ENCODE assay signal across 14 cellular contexts in the genomic region with DNA sequence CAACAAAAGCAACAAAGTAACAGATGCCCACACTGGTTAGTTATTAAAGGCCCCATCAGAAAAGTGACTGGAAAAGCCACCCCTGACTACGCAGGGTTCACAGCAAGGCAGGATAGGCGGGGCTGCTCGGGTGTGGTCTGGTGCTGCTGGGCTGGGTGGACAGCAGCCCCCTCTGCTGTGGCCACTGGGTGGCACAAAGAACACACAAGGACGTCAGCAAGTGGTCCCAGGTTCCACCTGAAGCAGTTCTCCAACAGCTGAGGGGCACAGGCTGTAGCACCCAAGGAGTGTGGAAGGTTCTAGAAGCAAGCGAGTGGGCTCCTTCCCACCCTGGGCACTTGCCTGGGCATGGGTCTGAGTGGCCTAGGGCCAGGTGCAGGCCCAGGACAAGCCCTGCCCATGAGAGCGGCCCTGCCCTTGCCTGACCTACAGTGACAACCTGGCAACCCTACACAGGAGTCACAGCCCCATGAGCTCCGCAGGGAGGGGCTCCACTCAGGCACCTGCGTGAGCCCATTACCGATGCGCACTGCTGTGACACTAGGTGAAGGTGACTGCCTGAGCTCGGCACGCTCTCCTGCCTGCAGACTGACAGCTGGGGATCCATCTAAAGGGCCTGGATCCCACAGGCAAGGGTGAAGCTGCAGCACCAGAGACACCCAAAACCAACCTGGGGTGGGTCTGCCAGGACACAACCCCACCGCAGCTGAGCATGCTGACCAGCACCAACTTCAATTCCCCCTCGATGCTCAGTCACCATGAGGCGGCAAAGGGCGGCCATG.
"Had no signal": no experiment of that assay in that cellular context is flagged by ENCODE, and none has a peak within 500 bp of the region (broad histone marks: within the 10 kb centered on the region; RNA-seq: fewer than 3 reads in every experiment).

No MANE protein-coding gene starts in this region.

- H3K27ac Mint-ChIP-seq: activated naive CD8-positive, alpha-beta T cell treated with anti-CD3 and anti-CD28 coated beads for 36 hours; mesothelial cell of epicardium; progenitor cell of endocrine pancreas; type B pancreatic cell had no signal

- DNase-seq: activated CD4-positive, CD25-positive, alpha-beta regulatory T cell; activated effector memory CD4-positive, alpha-beta T cell treated with anti-CD3 and anti-CD28 coated beads, Interleukin-2, amount 50 U/mL, for 16 hours; activated naive CD8-positive, alpha-beta T cell treated with anti-CD3 and anti-CD28 coated beads for 36 hours; activated T-cell treated with anti-CD3 and anti-CD28 coated beads, Interleukin-2, amount 50 U/mL, for 1 hour; islet precursor cell; naive B cell; stimulated activated naive CD4-positive, alpha-beta T cell had no signal

- H3K4me1 Mint-ChIP-seq: mesothelial cell of epicardium had no signal

- H3K27me3 Mint-ChIP-seq: naive B cell, progenitor cell of endocrine pancreas, type B pancreatic cell had no signal

- H3K27ac ChIP-seq: neutrophil had no signal

- H3K27me3 ChIP-seq: neutrophil had no signal

- H3K4me3 Mint-ChIP-seq: activated naive CD8-positive, alpha-beta T cell treated with anti-CD3 and anti-CD28 coated beads for 36 hours; mesothelial cell of epicardium; type B pancreatic cell had no signal

- FAIRE-seq: bronchial epithelial cell, frontal cortex had no signal

- H3K9me3 Mint-ChIP-seq: type B pancreatic cell had no signal

- H3K9me3 ChIP-seq: neutrophil had no signal

- ATAC-seq: sciatic nerve had no signal
